1 cellular context compared by ENCODE assay signal in the genomic region with DNA sequence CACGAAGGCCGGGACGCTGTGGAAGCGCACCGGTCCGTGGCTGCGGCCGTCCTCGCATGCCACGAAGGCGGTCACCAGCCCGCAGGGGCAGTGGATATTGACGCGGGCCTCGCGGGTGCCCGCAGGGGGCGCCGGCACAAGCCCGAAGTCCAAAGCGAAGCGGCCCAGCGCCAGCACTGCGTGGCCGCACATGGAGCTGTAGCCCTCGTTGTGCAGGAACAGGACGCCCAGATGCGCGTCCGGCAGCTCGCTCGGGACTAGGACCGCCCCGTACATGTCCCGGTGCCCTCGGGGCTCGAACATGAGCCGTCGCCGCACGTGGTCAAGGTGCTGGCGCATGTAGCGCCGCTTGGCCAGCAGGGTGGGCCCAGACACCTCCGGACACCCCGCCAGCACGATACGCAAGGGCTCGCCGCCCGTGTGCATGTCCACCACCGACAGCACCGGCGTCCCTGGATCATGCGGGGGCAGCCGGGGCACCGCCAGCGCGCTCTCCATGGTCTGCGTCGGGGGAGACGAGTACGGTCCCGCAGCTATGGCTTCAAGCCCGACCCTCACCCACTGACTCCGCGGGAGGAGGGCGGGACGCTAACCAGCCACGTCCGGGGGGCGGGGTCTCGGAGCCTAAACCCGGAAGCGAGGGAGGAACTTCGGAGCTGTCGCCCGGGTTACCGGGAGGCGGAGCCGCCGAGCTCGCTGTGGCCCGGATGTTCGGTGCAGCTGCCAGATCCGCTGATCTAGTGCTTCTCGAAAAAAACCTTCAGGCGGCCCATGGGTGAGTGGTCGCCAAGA.
A peak's percentile ranks its signal among the peaks of the same experiment; 100 is the strongest.
TF ChIP-seq lines count a peak whose summit lies in the region.

A gene with protein sequence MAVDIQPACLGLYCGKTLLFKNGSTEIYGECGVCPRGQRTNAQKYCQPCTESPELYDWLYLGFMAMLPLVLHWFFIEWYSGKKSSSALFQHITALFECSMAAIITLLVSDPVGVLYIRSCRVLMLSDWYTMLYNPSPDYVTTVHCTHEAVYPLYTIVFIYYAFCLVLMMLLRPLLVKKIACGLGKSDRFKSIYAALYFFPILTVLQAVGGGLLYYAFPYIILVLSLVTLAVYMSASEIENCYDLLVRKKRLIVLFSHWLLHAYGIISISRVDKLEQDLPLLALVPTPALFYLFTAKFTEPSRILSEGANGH (plus strand): TSS at position 699 of the 792 bp plus-strand sequence. CDS start 73 bp downstream, at position 772.
A gene (minus strand): TSS at position 590 of the 792 bp plus-strand sequence. CDS start 92 bp downstream, at position 498.

TF ChIP-seq in K562, 482 proteins besides CTCF, POLR2A, EP300 and RAD21 (continues in another document):
- TF ChIP-seq ZNF431 (CRISPR knock-in tag; IDR thresholded peaks at IDR 0.05) = peak; percentile 86
- no peak for TF ChIP-seq ZNF699 (CRISPR knock-in tag; IDR thresholded peaks at IDR 0.05; ENCODE audit: insufficient replicate concordance)
- TF ChIP-seq, protein P1, sequence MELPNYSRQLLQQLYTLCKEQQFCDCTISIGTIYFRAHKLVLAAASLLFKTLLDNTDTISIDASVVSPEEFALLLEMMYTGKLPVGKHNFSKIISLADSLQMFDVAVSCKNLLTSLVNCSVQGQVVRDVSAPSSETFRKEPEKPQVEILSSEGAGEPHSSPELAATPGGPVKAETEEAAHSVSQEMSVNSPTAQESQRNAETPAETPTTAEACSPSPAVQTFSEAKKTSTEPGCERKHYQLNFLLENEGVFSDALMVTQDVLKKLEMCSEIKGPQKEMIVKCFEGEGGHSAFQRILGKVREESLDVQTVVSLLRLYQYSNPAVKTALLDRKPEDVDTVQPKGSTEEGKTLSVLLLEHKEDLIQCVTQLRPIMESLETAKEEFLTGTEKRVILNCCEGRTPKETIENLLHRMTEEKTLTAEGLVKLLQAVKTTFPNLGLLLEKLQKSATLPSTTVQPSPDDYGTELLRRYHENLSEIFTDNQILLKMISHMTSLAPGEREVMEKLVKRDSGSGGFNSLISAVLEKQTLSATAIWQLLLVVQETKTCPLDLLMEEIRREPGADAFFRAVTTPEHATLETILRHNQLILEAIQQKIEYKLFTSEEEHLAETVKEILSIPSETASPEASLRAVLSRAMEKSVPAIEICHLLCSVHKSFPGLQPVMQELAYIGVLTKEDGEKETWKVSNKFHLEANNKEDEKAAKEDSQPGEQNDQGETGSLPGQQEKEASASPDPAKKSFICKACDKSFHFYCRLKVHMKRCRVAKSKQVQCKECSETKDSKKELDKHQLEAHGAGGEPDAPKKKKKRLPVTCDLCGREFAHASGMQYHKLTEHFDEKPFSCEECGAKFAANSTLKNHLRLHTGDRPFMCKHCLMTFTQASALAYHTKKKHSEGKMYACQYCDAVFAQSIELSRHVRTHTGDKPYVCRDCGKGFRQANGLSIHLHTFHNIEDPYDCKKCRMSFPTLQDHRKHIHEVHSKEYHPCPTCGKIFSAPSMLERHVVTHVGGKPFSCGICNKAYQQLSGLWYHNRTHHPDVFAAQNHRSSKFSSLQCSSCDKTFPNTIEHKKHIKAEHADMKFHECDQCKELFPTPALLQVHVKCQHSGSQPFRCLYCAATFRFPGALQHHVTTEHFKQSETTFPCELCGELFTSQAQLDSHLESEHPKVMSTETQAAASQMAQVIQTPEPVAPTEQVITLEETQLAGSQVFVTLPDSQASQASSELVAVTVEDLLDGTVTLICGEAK (IDR thresholded peaks at IDR 0.05) = 0 out of 2 replicates have a peak, but pooled peaks have one; percentile 36
- TF ChIP-seq, protein P1 (CRISPR knock-in tag; IDR thresholded peaks at IDR 0.05) = no peak; the same call in 1 of the 2 replicates
- TF ChIP-seq ELF1 (tag; IDR thresholded peaks at IDR 0.05) = peak; percentile 93
- no peak for TF ChIP-seq STAG1 (CRISPR knock-in tag; IDR thresholded peaks at IDR 0.05; ENCODE audit: borderline replicate concordance)
- TF ChIP-seq, protein P2, sequence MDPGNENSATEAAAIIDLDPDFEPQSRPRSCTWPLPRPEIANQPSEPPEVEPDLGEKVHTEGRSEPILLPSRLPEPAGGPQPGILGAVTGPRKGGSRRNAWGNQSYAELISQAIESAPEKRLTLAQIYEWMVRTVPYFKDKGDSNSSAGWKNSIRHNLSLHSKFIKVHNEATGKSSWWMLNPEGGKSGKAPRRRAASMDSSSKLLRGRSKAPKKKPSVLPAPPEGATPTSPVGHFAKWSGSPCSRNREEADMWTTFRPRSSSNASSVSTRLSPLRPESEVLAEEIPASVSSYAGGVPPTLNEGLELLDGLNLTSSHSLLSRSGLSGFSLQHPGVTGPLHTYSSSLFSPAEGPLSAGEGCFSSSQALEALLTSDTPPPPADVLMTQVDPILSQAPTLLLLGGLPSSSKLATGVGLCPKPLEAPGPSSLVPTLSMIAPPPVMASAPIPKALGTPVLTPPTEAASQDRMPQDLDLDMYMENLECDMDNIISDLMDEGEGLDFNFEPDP (CRISPR knock-in tag; IDR thresholded peaks at IDR 0.05) = no peak
- TF ChIP-seq MYC (IDR thresholded peaks at IDR 0.05; ENCODE audit: low read depth, low read length) = peak; percentile 94
- peak; percentile 99 for TF ChIP-seq MYC (CRISPR knock-in tag; IDR thresholded peaks at IDR 0.05; ENCODE audit: borderline replicate concordance, low read depth)
- no peak; the same call in 1 of the 2 replicates for TF ChIP-seq PHF21A (IDR thresholded peaks at IDR 0.05; ENCODE audit: borderline replicate concordance, low read depth)
- TF ChIP-seq NR2C2 (CRISPR knock-in tag; IDR thresholded peaks at IDR 0.05) = peak; percentile 51; the same call in 1 of the 2 replicates
- no peak for TF ChIP-seq NR2C2 (tag; IDR thresholded peaks at IDR 0.05)
- TF ChIP-seq, protein P3, sequence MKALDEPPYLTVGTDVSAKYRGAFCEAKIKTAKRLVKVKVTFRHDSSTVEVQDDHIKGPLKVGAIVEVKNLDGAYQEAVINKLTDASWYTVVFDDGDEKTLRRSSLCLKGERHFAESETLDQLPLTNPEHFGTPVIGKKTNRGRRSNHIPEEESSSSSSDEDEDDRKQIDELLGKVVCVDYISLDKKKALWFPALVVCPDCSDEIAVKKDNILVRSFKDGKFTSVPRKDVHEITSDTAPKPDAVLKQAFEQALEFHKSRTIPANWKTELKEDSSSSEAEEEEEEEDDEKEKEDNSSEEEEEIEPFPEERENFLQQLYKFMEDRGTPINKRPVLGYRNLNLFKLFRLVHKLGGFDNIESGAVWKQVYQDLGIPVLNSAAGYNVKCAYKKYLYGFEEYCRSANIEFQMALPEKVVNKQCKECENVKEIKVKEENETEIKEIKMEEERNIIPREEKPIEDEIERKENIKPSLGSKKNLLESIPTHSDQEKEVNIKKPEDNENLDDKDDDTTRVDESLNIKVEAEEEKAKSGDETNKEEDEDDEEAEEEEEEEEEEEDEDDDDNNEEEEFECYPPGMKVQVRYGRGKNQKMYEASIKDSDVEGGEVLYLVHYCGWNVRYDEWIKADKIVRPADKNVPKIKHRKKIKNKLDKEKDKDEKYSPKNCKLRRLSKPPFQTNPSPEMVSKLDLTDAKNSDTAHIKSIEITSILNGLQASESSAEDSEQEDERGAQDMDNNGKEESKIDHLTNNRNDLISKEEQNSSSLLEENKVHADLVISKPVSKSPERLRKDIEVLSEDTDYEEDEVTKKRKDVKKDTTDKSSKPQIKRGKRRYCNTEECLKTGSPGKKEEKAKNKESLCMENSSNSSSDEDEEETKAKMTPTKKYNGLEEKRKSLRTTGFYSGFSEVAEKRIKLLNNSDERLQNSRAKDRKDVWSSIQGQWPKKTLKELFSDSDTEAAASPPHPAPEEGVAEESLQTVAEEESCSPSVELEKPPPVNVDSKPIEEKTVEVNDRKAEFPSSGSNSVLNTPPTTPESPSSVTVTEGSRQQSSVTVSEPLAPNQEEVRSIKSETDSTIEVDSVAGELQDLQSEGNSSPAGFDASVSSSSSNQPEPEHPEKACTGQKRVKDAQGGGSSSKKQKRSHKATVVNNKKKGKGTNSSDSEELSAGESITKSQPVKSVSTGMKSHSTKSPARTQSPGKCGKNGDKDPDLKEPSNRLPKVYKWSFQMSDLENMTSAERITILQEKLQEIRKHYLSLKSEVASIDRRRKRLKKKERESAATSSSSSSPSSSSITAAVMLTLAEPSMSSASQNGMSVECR (CRISPR knock-in tag; IDR thresholded peaks at IDR 0.05) = peak; percentile 93
- TF ChIP-seq, protein P4, sequence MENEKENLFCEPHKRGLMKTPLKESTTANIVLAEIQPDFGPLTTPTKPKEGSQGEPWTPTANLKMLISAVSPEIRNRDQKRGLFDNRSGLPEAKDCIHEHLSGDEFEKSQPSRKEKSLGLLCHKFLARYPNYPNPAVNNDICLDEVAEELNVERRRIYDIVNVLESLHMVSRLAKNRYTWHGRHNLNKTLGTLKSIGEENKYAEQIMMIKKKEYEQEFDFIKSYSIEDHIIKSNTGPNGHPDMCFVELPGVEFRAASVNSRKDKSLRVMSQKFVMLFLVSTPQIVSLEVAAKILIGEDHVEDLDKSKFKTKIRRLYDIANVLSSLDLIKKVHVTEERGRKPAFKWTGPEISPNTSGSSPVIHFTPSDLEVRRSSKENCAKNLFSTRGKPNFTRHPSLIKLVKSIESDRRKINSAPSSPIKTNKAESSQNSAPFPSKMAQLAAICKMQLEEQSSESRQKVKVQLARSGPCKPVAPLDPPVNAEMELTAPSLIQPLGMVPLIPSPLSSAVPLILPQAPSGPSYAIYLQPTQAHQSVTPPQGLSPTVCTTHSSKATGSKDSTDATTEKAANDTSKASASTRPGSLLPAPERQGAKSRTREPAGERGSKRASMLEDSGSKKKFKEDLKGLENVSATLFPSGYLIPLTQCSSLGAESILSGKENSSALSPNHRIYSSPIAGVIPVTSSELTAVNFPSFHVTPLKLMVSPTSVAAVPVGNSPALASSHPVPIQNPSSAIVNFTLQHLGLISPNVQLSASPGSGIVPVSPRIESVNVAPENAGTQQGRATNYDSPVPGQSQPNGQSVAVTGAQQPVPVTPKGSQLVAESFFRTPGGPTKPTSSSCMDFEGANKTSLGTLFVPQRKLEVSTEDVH (IDR thresholded peaks at IDR 0.05; ENCODE audit: low read depth, partially characterized antibody) = peak; percentile 28
- no peak; the same call in none of the 2 replicates for TF ChIP-seq TEAD4 (IDR thresholded peaks at IDR 0.05; ENCODE audit: low read length)
- 0 out of 2 replicates have a peak, but pooled peaks have one; percentile 51 for TF ChIP-seq TEAD4 (CRISPR knock-in tag; IDR thresholded peaks at IDR 0.05; ENCODE audit: borderline replicate concordance)
- TF ChIP-seq, protein P5, sequence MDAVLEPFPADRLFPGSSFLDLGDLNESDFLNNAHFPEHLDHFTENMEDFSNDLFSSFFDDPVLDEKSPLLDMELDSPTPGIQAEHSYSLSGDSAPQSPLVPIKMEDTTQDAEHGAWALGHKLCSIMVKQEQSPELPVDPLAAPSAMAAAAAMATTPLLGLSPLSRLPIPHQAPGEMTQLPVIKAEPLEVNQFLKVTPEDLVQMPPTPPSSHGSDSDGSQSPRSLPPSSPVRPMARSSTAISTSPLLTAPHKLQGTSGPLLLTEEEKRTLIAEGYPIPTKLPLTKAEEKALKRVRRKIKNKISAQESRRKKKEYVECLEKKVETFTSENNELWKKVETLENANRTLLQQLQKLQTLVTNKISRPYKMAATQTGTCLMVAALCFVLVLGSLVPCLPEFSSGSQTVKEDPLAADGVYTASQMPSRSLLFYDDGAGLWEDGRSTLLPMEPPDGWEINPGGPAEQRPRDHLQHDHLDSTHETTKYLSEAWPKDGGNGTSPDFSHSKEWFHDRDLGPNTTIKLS (IDR thresholded peaks at IDR 0.05; ENCODE audit: borderline replicate concordance, low read depth) = peak; percentile 92
- TF ChIP-seq TAF1 (IDR thresholded peaks at IDR 0.05; ENCODE audit: control insufficient read depth, extremely low read depth, insufficient read depth, low read length, severe bottlenecking) = peak; percentile 49
- peak; percentile 84 for TF ChIP-seq SAP30 (IDR thresholded peaks at IDR 0.05; ENCODE audit: borderline replicate concordance, insufficient read depth, low read depth, low read length, poor library complexity, severe bottlenecking)
- 0 out of 2 replicates have a peak, but pooled peaks have one; percentile 85 for TF ChIP-seq ZNF232 (CRISPR knock-in tag; IDR thresholded peaks at IDR 0.05)
- TF ChIP-seq ZNF408 (CRISPR knock-in tag; IDR thresholded peaks at IDR 0.05; ENCODE audit: low read depth) = no peak
- no peak for TF ChIP-seq TFAM (CRISPR knock-in tag; conservative IDR thresholded peaks at IDR 0.05)
- TF ChIP-seq XRCC3 (IDR thresholded peaks at IDR 0.05) = no peak
- TF ChIP-seq, protein P6, sequence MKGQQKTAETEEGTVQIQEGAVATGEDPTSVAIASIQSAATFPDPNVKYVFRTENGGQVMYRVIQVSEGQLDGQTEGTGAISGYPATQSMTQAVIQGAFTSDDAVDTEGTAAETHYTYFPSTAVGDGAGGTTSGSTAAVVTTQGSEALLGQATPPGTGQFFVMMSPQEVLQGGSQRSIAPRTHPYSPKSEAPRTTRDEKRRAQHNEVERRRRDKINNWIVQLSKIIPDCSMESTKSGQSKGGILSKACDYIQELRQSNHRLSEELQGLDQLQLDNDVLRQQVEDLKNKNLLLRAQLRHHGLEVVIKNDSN (CRISPR knock-in tag; IDR thresholded peaks at IDR 0.05) = peak; percentile 85
- TF ChIP-seq KLF13 (tag; IDR thresholded peaks at IDR 0.05; ENCODE audit: borderline replicate concordance, low read depth) = peak; percentile 60; the same call in 1 of the 2 replicates
- TF ChIP-seq NEUROD1 (IDR thresholded peaks at IDR 0.05; ENCODE audit: borderline replicate concordance, low read depth, low read length, partially characterized antibody) = peak; percentile 18
- TF ChIP-seq ATF7 (IDR thresholded peaks at IDR 0.05) = 0 out of 2 replicates have a peak, but pooled peaks have one; percentile 16
- TF ChIP-seq NCOA4 (IDR thresholded peaks at IDR 0.05; ENCODE audit: partially characterized antibody) = no peak
- peak; percentile 89 for TF ChIP-seq SUPT5H (IDR thresholded peaks at IDR 0.05)
- no peak for TF ChIP-seq ZNF23 (CRISPR knock-in tag; IDR thresholded peaks at IDR 0.05)
- peak in 1 of 2 experiments; percentile 63; a peak in 2 of 4 replicates for TF ChIP-seq SRF (CRISPR knock-in tag; IDR thresholded peaks at IDR 0.05)
